ENCODE assay signal across 11 cellular contexts in genomic region chr1:89610457-89610991, GRCh38. TPM values are rescaled to one million over a fixed set of nuclear protein-coding genes. Genes with fewer than 3 reads are reported as not detected.
DNase-seq lines count a peak whose midpoint lies in the region; ATAC-seq lines count a peak whose summit lies in the region.
"Had no signal": no experiment of that assay in that cellular context is flagged by ENCODE, and none has a peak within 500 bp of the region (broad histone marks: within the 10 kb centered on the region; RNA-seq: fewer than 3 reads in every experiment).

No MANE protein-coding gene starts in this region.

- ATAC-seq in left cardiac atrium (peak; percentile 21 to 27), esophagus mucosa (peak; percentile 11), GM18511 (IDR thresholded peaks at IDR 0.05; ENCODE audit: unreplicated experiment) (no peak), HG02852 (IDR thresholded peaks at IDR 0.05; ENCODE audit: unreplicated experiment) (no peak)

- intact Hi-C loops in left cardiac atrium (cut with DNase I) (no loop called here), cardiac septum (cut with DNase I) (no loop called here)

- H3K36me3 ChIP-seq in thymus (ENCODE audit: control insufficient read depth, insufficient read depth): no peaks in the 10 kb centered on the region
- H3K36me3 ChIP-seq: sigmoid colon had no signal

- H3K27me3 ChIP-seq in thymus (ENCODE audit: control insufficient read depth, insufficient read depth): no peaks in the 10 kb centered on the region
- H3K27me3 ChIP-seq: sigmoid colon had no signal

- H3K4me1 ChIP-seq in thymus (ENCODE audit: control insufficient read depth, insufficient read depth, low read length): peaks cover 6% of the 10 kb centered on the region
- H3K4me1 ChIP-seq: sigmoid colon had no signal

- no peaks in the 10 kb centered on the region for H3K9me3 ChIP-seq in thymus (ENCODE audit: control insufficient read depth)
- H3K9me3 ChIP-seq: A549, sigmoid colon had no signal

- H3K4me3 ChIP-seq in thymus (ENCODE audit: low read length): no peak overlapping the region
- H3K4me3 ChIP-seq: A549, sigmoid colon had no signal

- no peak for DNase-seq in left cardiac atrium
- no peak for DNase-seq in cardiac septum (ENCODE audit: low spot score)
- peak; percentile 58 for DNase-seq in activated T-helper 1 cell treated with Interleukin-2 at 50 U/mL for 16 hours (ENCODE audit: low read depth)
- DNase-seq in germinal center (ENCODE audit: low spot score): no peak
- DNase-seq: NCI-H748 treated with DMSO at 0.1 percent for 48 hours, sigmoid colon had no signal

- H3K27ac ChIP-seq in thymus (ENCODE audit: low read depth): peak overlapping the region; percentile 21
- H3K27ac ChIP-seq: A549, sigmoid colon had no signal

- WGBS in thymus: 82% methylated on average over 15 of the region's 15 CpGs

RNA-seq across cellular contexts. Expression of gene LRRC8C, which starts 22.4 kb away (rescaled TPM):
- total RNA-seq in left cardiac atrium: 10 to 100 TPM in 1 of 2 donors, 1 to 10 TPM in 1; 8.4 to 14.4 TPM
- 8.3 TPM for total RNA-seq in cardiac septum
- 1.8 TPM for total RNA-seq in esophagus mucosa
- 5.5 TPM for polyA plus RNA-seq in thymus

Comparison
In these comparisons a context has a peak if more than half of its experiments do, and no peak if none do; other contexts are left out.
1. ATAC-seq: peak in left cardiac atrium (2 of 2) and esophagus mucosa (single experiment); none in GM18511 (single experiment) and HG02852 (single experiment).